ENCODE assay signal across 1 cellular context in genomic region chr18:76983613-76984051, GRCh38.
TF ChIP-seq lines count a peak whose summit lies in the region.

No MANE protein-coding gene starts in this region.

TF ChIP-seq in K562, 482 proteins besides CTCF, POLR2A, EP300 and RAD21 (continued from another document):
- TF ChIP-seq PBX2 (CRISPR knock-in tag; IDR thresholded peaks at IDR 0.05; ENCODE audit: low read depth), result no peak
- no peak for TF ChIP-seq PBX2 (tag; conservative IDR thresholded peaks at IDR 0.05; ENCODE audit: low read depth)
